ENCODE assay signal across 1 cellular context in the genomic region with DNA sequence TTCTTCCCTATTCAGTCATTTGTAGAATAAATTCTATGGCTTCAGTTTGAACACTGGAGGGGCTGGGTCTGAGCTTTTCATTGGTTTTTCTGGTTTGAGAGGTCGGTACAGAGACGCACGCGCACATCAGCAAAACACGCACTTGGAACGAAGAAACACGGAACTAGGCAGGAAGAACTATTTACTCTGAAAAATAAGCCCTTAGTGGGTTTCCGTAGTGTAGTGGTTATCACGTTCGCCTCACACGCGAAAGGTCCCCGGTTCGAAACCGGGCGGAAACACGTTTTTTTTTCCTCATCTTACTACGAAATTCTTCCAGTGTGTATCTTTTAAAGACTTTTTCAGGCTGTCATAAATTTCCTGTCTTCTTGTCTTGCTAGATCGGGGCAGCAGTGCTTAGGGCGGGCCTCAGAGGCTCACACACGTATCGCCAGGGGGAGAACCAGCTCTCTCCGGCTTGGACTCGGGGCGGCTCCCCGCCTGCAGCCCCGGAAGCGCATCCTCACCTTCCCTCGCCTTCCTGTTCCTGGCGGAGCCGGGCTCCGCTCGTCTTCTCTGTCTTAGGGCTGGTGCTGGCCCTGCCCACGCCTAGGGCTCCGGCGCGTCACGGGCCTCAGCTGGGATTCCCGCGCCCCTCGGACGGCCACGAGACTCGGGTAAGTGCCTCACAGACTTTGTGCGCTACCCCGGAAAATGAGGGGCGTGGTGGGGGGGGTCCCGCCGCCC.
TF ChIP-seq lines count a peak whose summit lies in the region.

Gene HMGN4 (plus strand): TSS at position 521 of the 726 bp plus-strand sequence. CDS start 6,841 bp downstream, outside the sequence.

TF ChIP-seq in HepG2, 621 proteins besides CTCF, POLR2A, EP300 and RAD21 (continued from another document and continues in another):
- TF ChIP-seq, protein P1, sequence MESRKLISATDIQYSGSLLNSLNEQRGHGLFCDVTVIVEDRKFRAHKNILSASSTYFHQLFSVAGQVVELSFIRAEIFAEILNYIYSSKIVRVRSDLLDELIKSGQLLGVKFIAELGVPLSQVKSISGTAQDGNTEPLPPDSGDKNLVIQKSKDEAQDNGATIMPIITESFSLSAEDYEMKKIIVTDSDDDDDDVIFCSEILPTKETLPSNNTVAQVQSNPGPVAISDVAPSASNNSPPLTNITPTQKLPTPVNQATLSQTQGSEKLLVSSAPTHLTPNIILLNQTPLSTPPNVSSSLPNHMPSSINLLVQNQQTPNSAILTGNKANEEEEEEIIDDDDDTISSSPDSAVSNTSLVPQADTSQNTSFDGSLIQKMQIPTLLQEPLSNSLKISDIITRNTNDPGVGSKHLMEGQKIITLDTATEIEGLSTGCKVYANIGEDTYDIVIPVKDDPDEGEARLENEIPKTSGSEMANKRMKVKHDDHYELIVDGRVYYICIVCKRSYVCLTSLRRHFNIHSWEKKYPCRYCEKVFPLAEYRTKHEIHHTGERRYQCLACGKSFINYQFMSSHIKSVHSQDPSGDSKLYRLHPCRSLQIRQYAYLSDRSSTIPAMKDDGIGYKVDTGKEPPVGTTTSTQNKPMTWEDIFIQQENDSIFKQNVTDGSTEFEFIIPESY (CRISPR knock-in tag; IDR thresholded peaks at IDR 0.05), result no peak; the same call in 1 of the 2 replicates
- TF ChIP-seq SP4 (CRISPR knock-in tag; IDR thresholded peaks at IDR 0.05) (0 out of 2 replicates have a peak, but pooled peaks have one; percentile 38), TFDP1 (CRISPR knock-in tag; IDR thresholded peaks at IDR 0.05; ENCODE audit: borderline replicate concordance) (peak; percentile 21; the same call in 1 of the 2 replicates), NFKBIZ (CRISPR knock-in tag; IDR thresholded peaks at IDR 0.05) (no peak), PHF5A (CRISPR knock-in tag; IDR thresholded peaks at IDR 0.05; ENCODE audit: low read depth, unreplicated experiment) (no peak), YEATS2 (CRISPR knock-in tag; IDR thresholded peaks at IDR 0.05; ENCODE audit: borderline replicate concordance) (peak; percentile 34), GMEB2 (CRISPR knock-in tag; IDR thresholded peaks at IDR 0.05; ENCODE audit: low read depth) (no peak), ZNF432 (CRISPR knock-in tag; IDR thresholded peaks at IDR 0.05; ENCODE audit: borderline replicate concordance) (no peak), HMGXB3 (CRISPR knock-in tag; IDR thresholded peaks at IDR 0.05; ENCODE audit: borderline replicate concordance) (no peak), JUND (CRISPR knock-in tag; IDR thresholded peaks at IDR 0.05) (no peak), YEATS4 (CRISPR knock-in tag; IDR thresholded peaks at IDR 0.05; ENCODE audit: borderline replicate concordance) (peak; percentile 42; the same call in 1 of the 2 replicates), HNRNPH1 (optimal IDR thresholded peaks at IDR 0.05; ENCODE audit: low read depth, low read length) (no peak), CHD4 (IDR thresholded peaks at IDR 0.05; ENCODE audit: borderline replicate concordance, low read length) (peak; percentile 39; the same call in 1 of the 2 replicates), MIXL1 (CRISPR knock-in tag; IDR thresholded peaks at IDR 0.05) (peak; percentile 32; the same call in 1 of the 2 replicates), SRSF9 (IDR thresholded peaks at IDR 0.05; ENCODE audit: borderline replicate concordance, insufficient read depth, low read depth, low read length, poor library complexity, severe bottlenecking) (no peak), ZNF788 (CRISPR knock-in tag; IDR thresholded peaks at IDR 0.05; ENCODE audit: borderline replicate concordance) (0 out of 2 replicates have a peak, but pooled peaks have one; percentile 40), TBX2 (CRISPR knock-in tag; IDR thresholded peaks at IDR 0.05; ENCODE audit: borderline replicate concordance) (no peak; the same call in 1 of the 2 replicates), RBM22 (optimal IDR thresholded peaks at IDR 0.05; ENCODE audit: low read length) (no peak), U2AF1 (optimal IDR thresholded peaks at IDR 0.05; ENCODE audit: low read depth, low read length) (no peak), MAFK (conservative IDR thresholded peaks at IDR 0.05 in 1 of 2, IDR thresholded peaks at IDR 0.05 in 1 of 2; ENCODE audit: low read length in 2 of 2) (no peak; a peak in 1 of 4 replicates), ZSCAN21 (CRISPR knock-in tag; IDR thresholded peaks at IDR 0.05; ENCODE audit: borderline replicate concordance) (no peak; the same call in none of the 2 replicates), TAF1 (CRISPR knock-in tag; IDR thresholded peaks at IDR 0.05) (peak; percentile 83), ZBTB8A (CRISPR knock-in tag; IDR thresholded peaks at IDR 0.05; ENCODE audit: borderline replicate concordance, low read depth) (no peak), ZNF292 (CRISPR knock-in tag; IDR thresholded peaks at IDR 0.05; ENCODE audit: borderline replicate concordance, low read depth) (peak; percentile 85), DMAP1 (CRISPR knock-in tag; IDR thresholded peaks at IDR 0.05) (no peak; the same call in 1 of the 2 replicates), SMAD1 (CRISPR knock-in tag; IDR thresholded peaks at IDR 0.05; ENCODE audit: borderline replicate concordance, low read depth) (peak; percentile 83), SALL1 (CRISPR knock-in tag; IDR thresholded peaks at IDR 0.05) (peak; percentile 67; the same call in 1 of the 2 replicates), ZNF326 (CRISPR knock-in tag; IDR thresholded peaks at IDR 0.05; ENCODE audit: borderline replicate concordance) (no peak), SOX13 (IDR thresholded peaks at IDR 0.05) (no peak; the same call in none of the 2 replicates), SOX13 (CRISPR knock-in tag; conservative IDR thresholded peaks at IDR 0.05 in 1 of 2, IDR thresholded peaks at IDR 0.05 in 1 of 2) (no peak; a peak in 2 of 4 replicates), NFYB (CRISPR knock-in tag; IDR thresholded peaks at IDR 0.05) (no peak), BRCA1 (CRISPR knock-in tag; IDR thresholded peaks at IDR 0.05) (0 out of 2 replicates have a peak, but pooled peaks have one; percentile 21), CBX5 (CRISPR knock-in tag; IDR thresholded peaks at IDR 0.05; ENCODE audit: borderline replicate concordance) (peak; percentile 75; the same call in 1 of the 2 replicates), ZNF281 (CRISPR knock-in tag; IDR thresholded peaks at IDR 0.05; ENCODE audit: borderline replicate concordance) (no peak), THYN1 (CRISPR knock-in tag; IDR thresholded peaks at IDR 0.05; ENCODE audit: borderline replicate concordance, low read depth) (peak; percentile 45; the same call in 1 of the 2 replicates), FOXP1 (IDR thresholded peaks at IDR 0.05) (no peak; the same call in 1 of the 2 replicates), FOXP1 (CRISPR knock-in tag; IDR thresholded peaks at IDR 0.05) (no peak), ERF (CRISPR knock-in tag; IDR thresholded peaks at IDR 0.05) (0 out of 2 replicates have a peak, but pooled peaks have one; percentile 27), ELF1 (CRISPR knock-in tag; IDR thresholded peaks at IDR 0.05) (peak; percentile 91), FOXK1 (CRISPR knock-in tag; IDR thresholded peaks at IDR 0.05; ENCODE audit: borderline replicate concordance, low read depth) (peak; percentile 58; the same call in 1 of the 2 replicates), ARNTL (CRISPR knock-in tag; IDR thresholded peaks at IDR 0.05) (0 out of 2 replicates have a peak, but pooled peaks have one; percentile 12), ZNF572 (CRISPR knock-in tag; IDR thresholded peaks at IDR 0.05) (no peak; the same call in 1 of the 2 replicates), HNRNPUL1 (IDR thresholded peaks at IDR 0.05; ENCODE audit: low read depth, low read length) (no peak), ZKSCAN8 (CRISPR knock-in tag; IDR thresholded peaks at IDR 0.05; ENCODE audit: borderline replicate concordance) (0 out of 2 replicates have a peak, but pooled peaks have one; percentile 26), ZNF446 (CRISPR knock-in tag; IDR thresholded peaks at IDR 0.05) (no peak; the same call in 1 of the 2 replicates)
- TF ChIP-seq, protein P2, sequence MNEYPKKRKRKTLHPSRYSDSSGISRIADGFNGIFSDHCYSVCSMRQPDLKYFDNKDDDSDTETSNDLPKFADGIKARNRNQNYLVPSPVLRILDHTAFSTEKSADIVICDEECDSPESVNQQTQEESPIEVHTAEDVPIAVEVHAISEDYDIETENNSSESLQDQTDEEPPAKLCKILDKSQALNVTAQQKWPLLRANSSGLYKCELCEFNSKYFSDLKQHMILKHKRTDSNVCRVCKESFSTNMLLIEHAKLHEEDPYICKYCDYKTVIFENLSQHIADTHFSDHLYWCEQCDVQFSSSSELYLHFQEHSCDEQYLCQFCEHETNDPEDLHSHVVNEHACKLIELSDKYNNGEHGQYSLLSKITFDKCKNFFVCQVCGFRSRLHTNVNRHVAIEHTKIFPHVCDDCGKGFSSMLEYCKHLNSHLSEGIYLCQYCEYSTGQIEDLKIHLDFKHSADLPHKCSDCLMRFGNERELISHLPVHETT (CRISPR knock-in tag; conservative IDR thresholded peaks at IDR 0.05), result 0 out of 2 replicates have a peak, but pooled peaks have one; percentile 26
- TF ChIP-seq, protein P3, sequence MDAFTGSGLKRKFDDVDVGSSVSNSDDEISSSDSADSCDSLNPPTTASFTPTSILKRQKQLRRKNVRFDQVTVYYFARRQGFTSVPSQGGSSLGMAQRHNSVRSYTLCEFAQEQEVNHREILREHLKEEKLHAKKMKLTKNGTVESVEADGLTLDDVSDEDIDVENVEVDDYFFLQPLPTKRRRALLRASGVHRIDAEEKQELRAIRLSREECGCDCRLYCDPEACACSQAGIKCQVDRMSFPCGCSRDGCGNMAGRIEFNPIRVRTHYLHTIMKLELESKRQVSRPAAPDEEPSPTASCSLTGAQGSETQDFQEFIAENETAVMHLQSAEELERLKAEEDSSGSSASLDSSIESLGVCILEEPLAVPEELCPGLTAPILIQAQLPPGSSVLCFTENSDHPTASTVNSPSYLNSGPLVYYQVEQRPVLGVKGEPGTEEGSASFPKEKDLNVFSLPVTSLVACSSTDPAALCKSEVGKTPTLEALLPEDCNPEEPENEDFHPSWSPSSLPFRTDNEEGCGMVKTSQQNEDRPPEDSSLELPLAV (CRISPR knock-in tag; conservative IDR thresholded peaks at IDR 0.05; ENCODE audit: low read depth), result no peak
